Comparison of ENCODE assay signal across 17 cellular contexts in the genomic region with DNA sequence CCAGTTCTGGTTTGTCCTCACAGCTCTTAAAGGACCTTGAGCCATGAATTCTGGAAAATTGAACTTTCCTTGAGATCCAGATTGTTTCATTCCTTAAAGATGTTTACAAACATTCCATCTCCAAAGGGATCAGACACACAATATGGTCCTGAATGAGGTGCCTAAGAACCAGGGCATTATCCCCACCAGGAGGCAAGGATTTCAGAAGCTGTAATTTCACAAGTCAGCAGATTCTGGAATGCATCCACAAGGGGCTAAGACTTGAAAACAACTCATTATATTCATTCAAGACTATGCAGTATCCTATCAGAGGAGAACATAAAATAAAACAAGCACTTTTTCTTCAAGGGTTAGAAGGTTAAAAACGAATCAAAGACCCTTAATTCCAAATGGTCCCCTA. TPM values are rescaled to one million over a fixed set of nuclear protein-coding genes. Genes with fewer than 3 reads are reported as not detected.
A peak's percentile ranks its signal among the peaks of the same experiment; 100 is the strongest.
DNase-seq lines count a peak whose midpoint lies in the region; ATAC-seq, FAIRE-seq and TF ChIP-seq lines count a peak whose summit lies in the region.
"Had no signal": no experiment of that assay in that cellular context is flagged by ENCODE, and none has a peak within 500 bp of the region (broad histone marks: within the 10 kb centered on the region; RNA-seq: fewer than 3 reads in every experiment).

No MANE protein-coding gene starts in this region.

- H3K4me2 ChIP-seq in A549: no peak overlapping the region
- H3K4me2 ChIP-seq in GM23338: no peak overlapping the region
- no peak overlapping the region for H3K4me2 ChIP-seq in H1 (ENCODE audit: insufficient read depth in 1 of 2, low read depth in 2 of 2, low read length in 2 of 2)
- H3K4me2 ChIP-seq in neural progenitor cell: no peak overlapping the region
- H3K4me2 ChIP-seq: KMS-11 had no signal

- no peak overlapping the region for H3K4ac ChIP-seq in H1 (replicated peaks; ENCODE audit: insufficient read length, low read depth, low read length)

- no peak overlapping the region for H3K27ac ChIP-seq in A549
- no peak overlapping the region for H3K27ac ChIP-seq in GM23338 (ENCODE audit: low read depth)
- no peak overlapping the region for H3K27ac ChIP-seq in H1 (ENCODE audit: low read depth, low read length)
- no peak overlapping the region for H3K27ac ChIP-seq in neural progenitor cell
- H3K27ac ChIP-seq: C4-2B, HL-60, KMS-11 had no signal

- H2AFZ ChIP-seq in GM23338 (no peak overlapping the region), H1 (ENCODE audit: low read length) (no peak overlapping the region), neural progenitor cell (replicated peaks) (no peak overlapping the region)

- H3K56ac ChIP-seq in H1 (replicated peaks; ENCODE audit: insufficient read length, low read depth, low read length): no peak overlapping the region

- no peak for TF ChIP-seq RAD21 in A549 (conservative IDR thresholded peaks at IDR 0.05 in 1 of 2, IDR thresholded peaks at IDR 0.05 in 1 of 2)
- no peak; a peak in 1 of 4 replicates for TF ChIP-seq RAD21 in H1 (IDR thresholded peaks at IDR 0.05 in 1 of 2, conservative IDR thresholded peaks at IDR 0.05 in 1 of 2; ENCODE audit: low read depth in 2 of 2, low read length in 2 of 2)

- no peaks in the 10 kb centered on the region for H3K27me3 ChIP-seq in GM23338 (ENCODE audit: insufficient read depth)
- no peaks in the 10 kb centered on the region; a peak in 1 of 7 replicates for H3K27me3 ChIP-seq in H1 (replicated peaks in 1 of 4; ENCODE audit: control insufficient read depth in 3 of 4, extremely low read depth in 1 of 4, insufficient read depth in 3 of 4, low read length in 3 of 4)
- H3K27me3 ChIP-seq in neural progenitor cell: no peaks in the 10 kb centered on the region

- POLR2A ChIA-PET in A549 (lab: Yijun Ruan, JAX): no interaction called here
- POLR2A ChIA-PET in H1 (lab: Charles Lee; ENCODE audit: partially characterized antibody): no interaction called here

- no peaks in the 10 kb centered on the region for H3K27me3 Mint-ChIP-seq in GM23338 (ENCODE audit: insufficient read depth, low read depth, poor library complexity)
- peaks cover 7% of the 10 kb centered on the region for H3K27me3 Mint-ChIP-seq in neural progenitor cell (ENCODE audit: insufficient read depth, low read depth)

- H3K36me3 Mint-ChIP-seq in GM23338 (ENCODE audit: low read depth) (no peaks in the 10 kb centered on the region), neural progenitor cell (no peaks in the 10 kb centered on the region)

- no peak overlapping the region for H3K9ac ChIP-seq in H1 (replicated peaks in 1 of 4; ENCODE audit: extremely low read depth in 1 of 4, low read depth in 3 of 4, low read length in 3 of 4)
- H3K9ac ChIP-seq in neural progenitor cell: no peak overlapping the region
- H3K9ac ChIP-seq: KMS-11 had no signal

- H4K20me1 ChIP-seq in GM23338 (replicated peaks; ENCODE audit: insufficient read depth) (no peaks in the 10 kb centered on the region), H1 (replicated peaks in 1 of 2; ENCODE audit: control insufficient read depth in 1 of 2, insufficient read depth in 2 of 2, low read length in 2 of 2) (no peaks in the 10 kb centered on the region), neural progenitor cell (ENCODE audit: low read depth) (no peaks in the 10 kb centered on the region)

- CTCF ChIA-PET in A549 (lab: Yijun Ruan, JAX): no interaction called here
- CTCF ChIA-PET in H1 (lab: Charles Lee; ENCODE audit: partially characterized antibody): interaction anchor here (0.8 kb wide), 1 partner anchor 902 kb away, joined by 3 read pairs; no protein-coding TSS in a partner anchor

- H3K4me3 ChIP-seq in A549 (no peak overlapping the region), GM23338 (no peak overlapping the region), H1 (ENCODE audit: extremely low read depth in 1 of 4, insufficient read depth in 2 of 4, low read depth in 3 of 4, low read length in 4 of 4) (no peak overlapping the region), neural progenitor cell (no peak overlapping the region)
- H3K4me3 ChIP-seq: HAP-1 had no signal

- no peak for DNase-seq in A549 (ENCODE audit: low read depth in 1 of 2, low spot score in 1 of 2)
- peak; percentile 23 for DNase-seq in GM23338 (ENCODE audit: low spot score)
- DNase-seq in H1 (ENCODE audit: low read depth in 1 of 2, low spot score in 2 of 2): no peak
- peak; percentile 38 for DNase-seq in neural progenitor cell (ENCODE audit: low spot score)
- no peak for DNase-seq in 8988T
- DNase-seq in germinal center (ENCODE audit: low spot score): no peak
- DNase-seq in NCI-H146 treated with DMSO at 0.1 percent for 48 hours (lab: John Stamatoyannopoulos, UW; ENCODE audit: unreplicated experiment): no peak
- DNase-seq: AML-193; Caco-2; CD4-positive, alpha-beta T cell had no signal

- no peaks in the 10 kb centered on the region for H3K9me3 ChIP-seq in A549
- no peaks in the 10 kb centered on the region for H3K9me3 ChIP-seq in H1 (ENCODE audit: insufficient read depth in 2 of 2, low read depth in 1 of 2, low read length in 1 of 2)
- H3K9me3 ChIP-seq in neural progenitor cell (ENCODE audit: low read depth): no peaks in the 10 kb centered on the region
- H3K9me3 ChIP-seq: Caco-2, HAP-1 had no signal

- no peak overlapping the region for H2BK15ac ChIP-seq in H1 (ENCODE audit: low read length)

- no peak overlapping the region for H3K14ac ChIP-seq in H1 (ENCODE audit: insufficient read length)

- H3K9me3 Mint-ChIP-seq in GM23338: no peaks in the 10 kb centered on the region
- no peaks in the 10 kb centered on the region for H3K9me3 Mint-ChIP-seq in neural progenitor cell
- H3K9me3 Mint-ChIP-seq: CD4-positive, alpha-beta T cell had no signal

- H2BK5ac ChIP-seq in H1 (ENCODE audit: low read depth, low read length): no peak overlapping the region

- no peaks in the 10 kb centered on the region for H3K79me1 ChIP-seq in H1 (ENCODE audit: low read depth, low read length)

- H3F3A ChIP-seq in GM23338 (replicated peaks; ENCODE audit: low read depth) (no peaks in the 10 kb centered on the region), neural progenitor cell (ENCODE audit: low read depth) (peaks cover 6% of the 10 kb centered on the region)

- H3K18ac ChIP-seq in H1 (ENCODE audit: extremely low read depth, low read length): no peak overlapping the region

- H3K4me3 Mint-ChIP-seq in GM23338 (no peak overlapping the region), neural progenitor cell (no peak overlapping the region)
- H3K4me3 Mint-ChIP-seq: CD4-positive, alpha-beta T cell had no signal

- FAIRE-seq in A549 (lab: Jason Lieb, UNC) (no peak), H1 (lab: Jason Lieb, UNC) (peak; percentile 13)
- FAIRE-seq: D721Med, G401.6 had no signal

- no peak overlapping the region for H2BK20ac ChIP-seq in H1 (ENCODE audit: low read length)

- no peak for ATAC-seq in A549
- no peak for ATAC-seq in GM23338

- 0% methylated on average over 1 of the region's 1 CpG for WGBS in A549 (ENCODE audit: missing lambda C conversion rate)
- WGBS in H1 (ENCODE audit: extremely low coverage in 1 of 2, insufficient coverage in 1 of 2, insufficient read length in 1 of 2, insufficient replicate concordance in 2 of 2, low coverage in 1 of 2, low lambda C conversion rate in 2 of 2, missing lambda C conversion rate in 1 of 2), 2 experiments: 81% methylated on average over 1 of the region's 1 CpG; no CpG with 5 or more reads in 1 of the 2 experiments

- H3K4me1 Mint-ChIP-seq in GM23338: peaks cover 4% of the 10 kb centered on the region; the same call in 2 of the 3 replicates
- H3K4me1 Mint-ChIP-seq in neural progenitor cell: no peaks in the 10 kb centered on the region

- H3K9me2 ChIP-seq in GM23338 (ENCODE audit: insufficient read depth): no peaks in the 10 kb centered on the region; the same call in 1 of the 2 replicates

- H2BK120ac ChIP-seq in H1 (replicated peaks; ENCODE audit: low read depth, low read length): no peak overlapping the region

- no peak overlapping the region for H2AK5ac ChIP-seq in H1 (ENCODE audit: low read depth, low read length)

- no peak for TF ChIP-seq EP300 in A549 (IDR thresholded peaks at IDR 0.05)
- TF ChIP-seq EP300 in H1 (IDR thresholded peaks at IDR 0.05; ENCODE audit: borderline replicate concordance in 1 of 2, low read depth in 2 of 2, low read length in 2 of 2): no peak

- H3K79me2 ChIP-seq in GM23338 (replicated peaks; ENCODE audit: insufficient read depth) (no peaks in the 10 kb centered on the region), H1 (ENCODE audit: control insufficient read depth in 1 of 2, insufficient read depth in 2 of 2, low read length in 2 of 2) (no peaks in the 10 kb centered on the region), neural progenitor cell (ENCODE audit: low read depth) (no peaks in the 10 kb centered on the region)

- H2BK12ac ChIP-seq in H1 (ENCODE audit: low read depth, low read length): no peak overlapping the region

- TF ChIP-seq CTCF in A549 (IDR thresholded peaks at IDR 0.05) (no peak), GM23338 (conservative IDR thresholded peaks at IDR 0.05; ENCODE audit: low read depth in 2 of 2) (no peak), H1 (IDR thresholded peaks at IDR 0.05; ENCODE audit: control extremely low read depth in 1 of 3, insufficient read depth in 1 of 3, low read depth in 1 of 3, low read length in 3 of 3) (no peak), neural progenitor cell (IDR thresholded peaks at IDR 0.05) (peak; percentile 6)

- H3K27ac Mint-ChIP-seq in GM23338 (no peak overlapping the region), neural progenitor cell (no peak overlapping the region)
- H3K27ac Mint-ChIP-seq: CD4-positive, alpha-beta T cell had no signal

- no peak overlapping the region for H4K5ac ChIP-seq in H1 (ENCODE audit: insufficient read length, low read depth, low read length)

- no peak overlapping the region for H3K23ac ChIP-seq in H1 (ENCODE audit: insufficient read length)

- no peak overlapping the region for H4K91ac ChIP-seq in H1 (replicated peaks; ENCODE audit: insufficient read length, low read length)

- H3K36me3 ChIP-seq in GM23338 (ENCODE audit: insufficient read depth): no peaks in the 10 kb centered on the region
- no peaks in the 10 kb centered on the region for H3K36me3 ChIP-seq in H1 (ENCODE audit: control insufficient read depth in 2 of 4, insufficient read depth in 4 of 4, low read length in 3 of 4)
- H3K36me3 ChIP-seq in neural progenitor cell: no peaks in the 10 kb centered on the region
- H3K36me3 ChIP-seq: HAP-1 had no signal

- H3K4me1 ChIP-seq in A549 (no peaks in the 10 kb centered on the region), GM23338 (ENCODE audit: insufficient read depth) (no peaks in the 10 kb centered on the region), H1 (replicated peaks in 1 of 4; ENCODE audit: control insufficient read depth in 3 of 4, insufficient read depth in 4 of 4, low read length in 3 of 4) (no peaks in the 10 kb centered on the region), neural progenitor cell (peaks cover 19% of the 10 kb centered on the region)
- H3K4me1 ChIP-seq: Caco-2 had no signal

- H4K8ac ChIP-seq in H1 (ENCODE audit: extremely low read depth, insufficient read depth, low read length): no peak overlapping the region

- H3K23me2 ChIP-seq in H1 (ENCODE audit: low read depth, low read length): no peaks in the 10 kb centered on the region

- TF ChIP-seq POLR2A in A549 (IDR thresholded peaks at IDR 0.05; ENCODE audit: low read length) (no peak), H1 (IDR thresholded peaks at IDR 0.05; ENCODE audit: control extremely low read depth in 1 of 2, low read depth in 2 of 2, low read length in 2 of 2) (no peak)

RNA-seq across cellular contexts. Expression of a gene that starts 15.1 kb away (rescaled TPM):
- polyA plus RNA-seq in A549 (2011; rRNA removed) (0.01 TPM in 1 of 2 replicates, not detected in the other), A549 (2017; fragmentation: RNase III; extraction: RNeasy Plus Mini Kit Qiagen cat#74134 plus additional on column Dnase treatment) (not detected in 3 replicates), GM23338 (2016; fragmentation: Nextera tagmentation; extraction: Ambion mirVana) (0.30 and 0.71 TPM in 2 replicates), H1 (2011; rRNA removed) (0.16 and 0.24 TPM in 2 replicates)
- 0.01 TPM in 1 of 2 replicates, not detected in the other for polyA plus RNA-seq in A549 (2012; cell fraction: cytosol; rRNA removed)
- not detected in 2 replicates for polyA plus RNA-seq in A549 (2012; cell fraction: nucleus; rRNA removed)
- polyA minus RNA-seq in A549 (2011; rRNA and poly(A)+ RNA removed): not detected in 2 replicates
- 0.83 and 0.97 TPM in 2 replicates for total RNA-seq in GM23338 (2014; rRNA removed; shearing (Covaris generic))
- 0.50 and 0.55 TPM in 2 replicates for total RNA-seq in H1 (2021; fragmentation: NEBNext Ultra II Directional; extraction: Animal tissue kit (Norgen Biotek cat#: 25700))
- 0.27 TPM for polyA plus RNA-seq in H1 (2011; cell fraction: cytosol; rRNA removed)
- 0.20 TPM for polyA plus RNA-seq in H1 (2011; cell fraction: nucleus; rRNA removed)
- 0.32 to 0.51 TPM (median 0.45 TPM) in 4 replicates for polyA plus RNA-seq in H1 (2012, experiment 1 of 2)
- 0.05 TPM for polyA plus RNA-seq in H1 (2012, experiment 2 of 2)
- polyA plus RNA-seq in H1 (2013, experiment 1 of 2): 0.36 TPM
- polyA plus RNA-seq in H1 (2013, experiment 2 of 2): 0.29 TPM
- 1.4 and 1.6 TPM in 2 replicates for polyA minus RNA-seq in H1 (2011; rRNA and poly(A)+ RNA removed)
- polyA minus RNA-seq in H1 (2011; cell fraction: cytosol; rRNA and poly(A)+ RNA removed): 0.66 TPM
- polyA minus RNA-seq in H1 (2011; cell fraction: nucleus; rRNA and poly(A)+ RNA removed): 2.8 TPM
- 1.9 and 4.6 TPM in 2 replicates for total RNA-seq in neural progenitor cell (ENCODE audit: low replicate concordance)
- total RNA-seq: A172; Caco-2; CD4-positive, alpha-beta T cell had no signal

Comparison
In these comparisons a context has a peak if more than half of its experiments do, and no peak if none do; other contexts are left out.
1. DNase-seq: peak in GM23338 (single experiment) and neural progenitor cell (single experiment); none in A549 (0 of 2), H1 (0 of 2), 8988T (single experiment), germinal center (single experiment) and NCI-H146 treated with DMSO at 0.1 percent for 48 hours (single experiment).